In genomic region chr4:112279882-112280315, GRCh38 we compare ENCODE assay signal across 12 cellular contexts. TPM values are rescaled to one million over a fixed set of nuclear protein-coding genes. Genes with fewer than 3 reads are reported as not detected.
A peak's percentile ranks its signal among the peaks of the same experiment; 100 is the strongest.
DNase-seq lines count a peak whose midpoint lies in the region; ATAC-seq, FAIRE-seq and TF ChIP-seq lines count a peak whose summit lies in the region.
"Had no signal": no experiment of that assay in that cellular context is flagged by ENCODE, and none has a peak within 500 bp of the region (broad histone marks: within the 10 kb centered on the region; RNA-seq: fewer than 3 reads in every experiment).

No MANE protein-coding gene starts in this region.

- no peak overlapping the region for H4K91ac ChIP-seq in H1 (replicated peaks; ENCODE audit: insufficient read length, low read length)

- peaks cover 27% of the 10 kb centered on the region for H3K36me3 ChIP-seq in CD4-positive, CD25-positive, alpha-beta regulatory T cell (ENCODE audit: control insufficient read depth, insufficient read depth, low read length)
- no peaks in the 10 kb centered on the region for H3K36me3 ChIP-seq in H1 (ENCODE audit: control insufficient read depth in 2 of 4, insufficient read depth in 4 of 4, low read length in 3 of 4)

- no peak for TF ChIP-seq RAD21 in H1 (IDR thresholded peaks at IDR 0.05 in 1 of 2, conservative IDR thresholded peaks at IDR 0.05 in 1 of 2; ENCODE audit: low read depth in 2 of 2, low read length in 2 of 2)

- H2BK20ac ChIP-seq in H1 (ENCODE audit: low read length), result no peak overlapping the region

- no peak overlapping the region for H4K8ac ChIP-seq in H1 (ENCODE audit: extremely low read depth, insufficient read depth, low read length)

- no peak for TF ChIP-seq EP300 in H1 (IDR thresholded peaks at IDR 0.05; ENCODE audit: borderline replicate concordance in 1 of 2, low read depth in 2 of 2, low read length in 2 of 2)

- ATAC-seq in CD4-positive, CD25-positive, alpha-beta regulatory T cell (ENCODE audit: low read depth in 2 of 2), result no peak
- ATAC-seq in GM19397 (IDR thresholded peaks at IDR 0.05; ENCODE audit: unreplicated experiment) (peak; percentile 10), HG03439 (IDR thresholded peaks at IDR 0.05; ENCODE audit: unreplicated experiment) (peak; percentile 24), GM18870 (IDR thresholded peaks at IDR 0.05; ENCODE audit: unreplicated experiment) (no peak), HG03354 (IDR thresholded peaks at IDR 0.05; ENCODE audit: poor library complexity, severe bottlenecking, unreplicated experiment) (no peak), omental fat pad (ENCODE audit: low FRiP score) (no peak)
- ATAC-seq: HCT116 had no signal

- no peaks in the 10 kb centered on the region for H3K79me1 ChIP-seq in H1 (ENCODE audit: low read depth, low read length)

- no peak for DNase-seq in CD4-positive, CD25-positive, alpha-beta regulatory T cell
- DNase-seq in H1 (ENCODE audit: low read depth in 1 of 2, low spot score in 2 of 2) (no peak), NCI-H1436 (lab: John Stamatoyannopoulos, UW) (no peak), omental fat pad (ENCODE audit: low spot score) (no peak)
- DNase-seq: NCI-H226 had no signal

- peaks cover 0 to 3% (median 0%) of the 10 kb centered on the region in 7 donors for H3K9me3 Mint-ChIP-seq in CD4-positive, CD25-positive, alpha-beta regulatory T cell

- peak overlapping the region; percentile 15 to 86 (median 54) for H3K4me3 Mint-ChIP-seq in CD4-positive, CD25-positive, alpha-beta regulatory T cell

- no peak overlapping the region for H2BK5ac ChIP-seq in H1 (ENCODE audit: low read depth, low read length)

- peak overlapping the region; percentile 15 to 47 (median 30) for H3K27ac Mint-ChIP-seq in CD4-positive, CD25-positive, alpha-beta regulatory T cell

- no peak overlapping the region for H2AFZ ChIP-seq in H1 (ENCODE audit: low read length)

- H3K9me3 ChIP-seq in CD4-positive, CD25-positive, alpha-beta regulatory T cell (ENCODE audit: control insufficient read depth in 2 of 2, low read length in 2 of 2), result peaks cover 0 to 3% of the 10 kb centered on the region in 2 experiments
- H3K9me3 ChIP-seq in H1 (ENCODE audit: insufficient read depth in 2 of 2, low read depth in 1 of 2, low read length in 1 of 2), result peaks cover 0 to 3% of the 10 kb centered on the region in 2 experiments; a peak in 3 of 4 replicates

- TF ChIP-seq CTCF in H1 (IDR thresholded peaks at IDR 0.05; ENCODE audit: control extremely low read depth in 1 of 3, insufficient read depth in 1 of 3, low read depth in 1 of 3, low read length in 3 of 3), result no peak
- TF ChIP-seq CTCF in omental fat pad (IDR thresholded peaks at IDR 0.05), result no peak

- H3K4me3 ChIP-seq in CD4-positive, CD25-positive, alpha-beta regulatory T cell (ENCODE audit: low read depth, low read length), result peak overlapping the region; percentile 49
- no peak overlapping the region for H3K4me3 ChIP-seq in H1 (ENCODE audit: extremely low read depth in 1 of 4, insufficient read depth in 2 of 4, low read depth in 3 of 4, low read length in 4 of 4)
- H3K4me3 ChIP-seq: skin epidermis had no signal

- peaks cover 27 to 80% (median 68%) of the 10 kb centered on the region in 4 donors for H3K4me1 Mint-ChIP-seq in CD4-positive, CD25-positive, alpha-beta regulatory T cell

- no peak for TF ChIP-seq POLR2A in H1 (IDR thresholded peaks at IDR 0.05; ENCODE audit: control extremely low read depth in 1 of 2, low read depth in 2 of 2, low read length in 2 of 2)

- H3K4me2 ChIP-seq in H1 (ENCODE audit: insufficient read depth in 1 of 2, low read depth in 2 of 2, low read length in 2 of 2), result no peak overlapping the region

- H3K9ac ChIP-seq in H1 (replicated peaks in 1 of 4; ENCODE audit: extremely low read depth in 1 of 4, low read depth in 3 of 4, low read length in 3 of 4), result no peak overlapping the region

- peaks cover 31% of the 10 kb centered on the region for H3K36me3 Mint-ChIP-seq in CD4-positive, CD25-positive, alpha-beta regulatory T cell

- H2AK5ac ChIP-seq in H1 (ENCODE audit: low read depth, low read length), result no peak overlapping the region

- no peak overlapping the region for H3K56ac ChIP-seq in H1 (replicated peaks; ENCODE audit: insufficient read length, low read depth, low read length)

- CTCF ChIA-PET in H1 (lab: Charles Lee; ENCODE audit: partially characterized antibody), result interaction anchor here (0.8 to 2.0 kb wide), 3 partner anchors 12 to 244 kb away, joined by 3 to 8 read pairs (median 5); no protein-coding TSS in a partner anchor

- no peaks in the 10 kb centered on the region; the same call in 1 of the 2 replicates for H3K23me2 ChIP-seq in H1 (ENCODE audit: low read depth, low read length)

- POLR2A ChIA-PET in H1 (lab: Charles Lee; ENCODE audit: partially characterized antibody), result no interaction called here

- H3K4ac ChIP-seq in H1 (replicated peaks; ENCODE audit: insufficient read length, low read depth, low read length), result no peak overlapping the region

- 89% methylated on average over 7 of the region's 7 CpGs; no CpG with 5 or more reads in 1 of the 2 experiments for WGBS in H1 (ENCODE audit: extremely low coverage in 1 of 2, insufficient coverage in 1 of 2, insufficient read length in 1 of 2, insufficient replicate concordance in 2 of 2, low coverage in 1 of 2, low lambda C conversion rate in 2 of 2, missing lambda C conversion rate in 1 of 2), 2 experiments

- H3K27ac ChIP-seq in CD4-positive, CD25-positive, alpha-beta regulatory T cell (ENCODE audit: insufficient read depth, low read length, poor library complexity, severe bottlenecking), result no peak overlapping the region
- H3K27ac ChIP-seq in H1 (ENCODE audit: low read depth, low read length), result no peak overlapping the region
- H3K27ac ChIP-seq: C4-2B had no signal

- no peak overlapping the region for H2BK120ac ChIP-seq in H1 (replicated peaks; ENCODE audit: low read depth, low read length)

- H4K5ac ChIP-seq in H1 (ENCODE audit: insufficient read length, low read depth, low read length), result no peak overlapping the region

- no peaks in the 10 kb centered on the region for H3K27me3 ChIP-seq in CD4-positive, CD25-positive, alpha-beta regulatory T cell (ENCODE audit: control insufficient read depth, insufficient read depth, low read length)
- peaks cover 0 to 5% (median 2%) of the 10 kb centered on the region in 4 experiments; a peak in 5 of 7 replicates for H3K27me3 ChIP-seq in H1 (replicated peaks in 1 of 4; ENCODE audit: control insufficient read depth in 3 of 4, extremely low read depth in 1 of 4, insufficient read depth in 3 of 4, low read length in 3 of 4)

- FAIRE-seq in H1 (lab: Jason Lieb, UNC), result no peak

- no peaks in the 10 kb centered on the region for H4K20me1 ChIP-seq in H1 (replicated peaks in 1 of 2; ENCODE audit: control insufficient read depth in 1 of 2, insufficient read depth in 2 of 2, low read length in 2 of 2)

- no peaks in the 10 kb centered on the region for H3K27me3 Mint-ChIP-seq in CD4-positive, CD25-positive, alpha-beta regulatory T cell

- H3K14ac ChIP-seq in H1 (ENCODE audit: insufficient read length), result no peak overlapping the region

- no peak overlapping the region for H2BK12ac ChIP-seq in H1 (ENCODE audit: low read depth, low read length)

- H2BK15ac ChIP-seq in H1 (ENCODE audit: low read length), result no peak overlapping the region

- H3K23ac ChIP-seq in H1 (ENCODE audit: insufficient read length), result no peak overlapping the region

- no peaks in the 10 kb centered on the region for H3K79me2 ChIP-seq in H1 (ENCODE audit: control insufficient read depth in 1 of 2, insufficient read depth in 2 of 2, low read length in 2 of 2)

- H3K18ac ChIP-seq in H1 (ENCODE audit: extremely low read depth, low read length), result no peak overlapping the region

- peaks cover 45% of the 10 kb centered on the region for H3K4me1 ChIP-seq in CD4-positive, CD25-positive, alpha-beta regulatory T cell (ENCODE audit: control insufficient read depth, insufficient read depth, low read length, poor library complexity, severe bottlenecking)
- peaks cover 0 to 3% (median 0%) of the 10 kb centered on the region in 4 experiments; a peak in 3 of 7 replicates for H3K4me1 ChIP-seq in H1 (replicated peaks in 1 of 4; ENCODE audit: control insufficient read depth in 3 of 4, insufficient read depth in 4 of 4, low read length in 3 of 4)

RNA-seq across cellular contexts. Expression of gene TIFA, which starts 5.8 kb away (rescaled TPM):
- 32.1 TPM for total RNA-seq in CD4-positive, CD25-positive, alpha-beta regulatory T cell
- 10 to 100 TPM; 51.3 to 82.3 (median 63.9) TPM for polyA plus RNA-seq in CD4-positive, CD25-positive, alpha-beta regulatory T cell
- 2.7 and 2.9 TPM in 2 replicates for total RNA-seq in H1 (2021; fragmentation: NEBNext Ultra II Directional; extraction: Animal tissue kit (Norgen Biotek cat#: 25700))
- 0.42 and 0.77 TPM in 2 replicates for polyA plus RNA-seq in H1 (2011; rRNA removed)
- polyA plus RNA-seq in H1 (2011; cell fraction: cytosol; rRNA removed), result 0.81 TPM
- 0.36 TPM for polyA plus RNA-seq in H1 (2011; cell fraction: nucleus; rRNA removed)
- 1.2 to 2.5 TPM (median 1.6 TPM) in 4 replicates for polyA plus RNA-seq in H1 (2012, experiment 1 of 2)
- polyA plus RNA-seq in H1 (2012, experiment 2 of 2), result 1.4 TPM
- 2.2 TPM for polyA plus RNA-seq in H1 (2013, experiment 1 of 2)
- 2.0 TPM for polyA plus RNA-seq in H1 (2013, experiment 2 of 2)
- polyA minus RNA-seq in H1 (2011; rRNA and poly(A)+ RNA removed), result 1.1 and 1.2 TPM in 2 replicates
- 0.66 TPM for polyA minus RNA-seq in H1 (2011; cell fraction: cytosol; rRNA and poly(A)+ RNA removed)
- polyA minus RNA-seq in H1 (2011; cell fraction: nucleus; rRNA and poly(A)+ RNA removed), result 1.6 TPM
- 10 to 100 TPM in 3 of 4 donors, 1 to 10 TPM in 1; 4.5 to 12.8 (median 10.9) TPM for total RNA-seq in omental fat pad

RNA-seq across cellular contexts. Expression of gene ALPK1, which starts 17.3 kb away (rescaled TPM):
- total RNA-seq in CD4-positive, CD25-positive, alpha-beta regulatory T cell, result 6.2 TPM
- 1 to 10 TPM in 2 of 4 donors, under 1 TPM in 2; 0.23 to 1.4 (median 0.69) TPM for polyA plus RNA-seq in CD4-positive, CD25-positive, alpha-beta regulatory T cell
- 0.43 and 0.44 TPM in 2 replicates for total RNA-seq in H1 (2021; fragmentation: NEBNext Ultra II Directional; extraction: Animal tissue kit (Norgen Biotek cat#: 25700))
- polyA plus RNA-seq in H1 (2011; rRNA removed), result 0.03 and 0.08 TPM in 2 replicates
- polyA plus RNA-seq in H1 (2011; cell fraction: cytosol; rRNA removed), result 0.12 TPM
- polyA plus RNA-seq in H1 (2011; cell fraction: nucleus; rRNA removed), result 0.23 TPM
- 0.06 to 0.33 TPM (median 0.24 TPM) in 4 replicates for polyA plus RNA-seq in H1 (2012, experiment 1 of 2)
- not detected for polyA plus RNA-seq in H1 (2012, experiment 2 of 2)
- polyA plus RNA-seq in H1 (2013, experiment 1 of 2), result 0.14 TPM
- polyA plus RNA-seq in H1 (2013, experiment 2 of 2), result 0.13 TPM
- 0.57 and 0.61 TPM in 2 replicates for polyA minus RNA-seq in H1 (2011; rRNA and poly(A)+ RNA removed)
- polyA minus RNA-seq in H1 (2011; cell fraction: cytosol; rRNA and poly(A)+ RNA removed), result 0.59 TPM
- polyA minus RNA-seq in H1 (2011; cell fraction: nucleus; rRNA and poly(A)+ RNA removed), result 3.3 TPM
- total RNA-seq in omental fat pad, result 10 to 100 TPM; 14.8 to 43.8 (median 19.1) TPM

RNA-seq across cellular contexts. Expression of gene AP1AR, which starts 48.3 kb away (rescaled TPM):
- 10.9 TPM for total RNA-seq in CD4-positive, CD25-positive, alpha-beta regulatory T cell
- polyA plus RNA-seq in CD4-positive, CD25-positive, alpha-beta regulatory T cell, result 10 to 100 TPM; 19.2 to 20.7 (median 19.6) TPM
- 26.9 and 27.7 TPM in 2 replicates for total RNA-seq in H1 (2021; fragmentation: NEBNext Ultra II Directional; extraction: Animal tissue kit (Norgen Biotek cat#: 25700))
- polyA plus RNA-seq in H1 (2011; rRNA removed), result 5.3 and 7.2 TPM in 2 replicates
- polyA plus RNA-seq in H1 (2011; cell fraction: cytosol; rRNA removed), result 13.6 TPM
- 16.1 TPM for polyA plus RNA-seq in H1 (2011; cell fraction: nucleus; rRNA removed)
- polyA plus RNA-seq in H1 (2012, experiment 1 of 2), result 9.8 to 16.0 TPM (median 10.7 TPM) in 4 replicates
- 5.7 TPM for polyA plus RNA-seq in H1 (2012, experiment 2 of 2)
- 14.5 TPM for polyA plus RNA-seq in H1 (2013, experiment 1 of 2)
- 13.2 TPM for polyA plus RNA-seq in H1 (2013, experiment 2 of 2)
- polyA minus RNA-seq in H1 (2011; rRNA and poly(A)+ RNA removed), result 1.8 and 5.4 TPM in 2 replicates
- 22.8 TPM for polyA minus RNA-seq in H1 (2011; cell fraction: cytosol; rRNA and poly(A)+ RNA removed)
- 22.9 TPM for polyA minus RNA-seq in H1 (2011; cell fraction: nucleus; rRNA and poly(A)+ RNA removed)
- total RNA-seq in omental fat pad, result 10 to 100 TPM; 13.2 to 22.6 (median 15.3) TPM

Comparison
In these comparisons a context has a peak if more than half of its experiments do, and no peak if none do; other contexts are left out.
1. ATAC-seq: peak in GM19397 (single experiment) and HG03439 (single experiment); none in CD4-positive, CD25-positive, alpha-beta regulatory T cell (0 of 2), GM18870 (single experiment), HG03354 (single experiment) and omental fat pad (single experiment).